In the genomic region with DNA sequence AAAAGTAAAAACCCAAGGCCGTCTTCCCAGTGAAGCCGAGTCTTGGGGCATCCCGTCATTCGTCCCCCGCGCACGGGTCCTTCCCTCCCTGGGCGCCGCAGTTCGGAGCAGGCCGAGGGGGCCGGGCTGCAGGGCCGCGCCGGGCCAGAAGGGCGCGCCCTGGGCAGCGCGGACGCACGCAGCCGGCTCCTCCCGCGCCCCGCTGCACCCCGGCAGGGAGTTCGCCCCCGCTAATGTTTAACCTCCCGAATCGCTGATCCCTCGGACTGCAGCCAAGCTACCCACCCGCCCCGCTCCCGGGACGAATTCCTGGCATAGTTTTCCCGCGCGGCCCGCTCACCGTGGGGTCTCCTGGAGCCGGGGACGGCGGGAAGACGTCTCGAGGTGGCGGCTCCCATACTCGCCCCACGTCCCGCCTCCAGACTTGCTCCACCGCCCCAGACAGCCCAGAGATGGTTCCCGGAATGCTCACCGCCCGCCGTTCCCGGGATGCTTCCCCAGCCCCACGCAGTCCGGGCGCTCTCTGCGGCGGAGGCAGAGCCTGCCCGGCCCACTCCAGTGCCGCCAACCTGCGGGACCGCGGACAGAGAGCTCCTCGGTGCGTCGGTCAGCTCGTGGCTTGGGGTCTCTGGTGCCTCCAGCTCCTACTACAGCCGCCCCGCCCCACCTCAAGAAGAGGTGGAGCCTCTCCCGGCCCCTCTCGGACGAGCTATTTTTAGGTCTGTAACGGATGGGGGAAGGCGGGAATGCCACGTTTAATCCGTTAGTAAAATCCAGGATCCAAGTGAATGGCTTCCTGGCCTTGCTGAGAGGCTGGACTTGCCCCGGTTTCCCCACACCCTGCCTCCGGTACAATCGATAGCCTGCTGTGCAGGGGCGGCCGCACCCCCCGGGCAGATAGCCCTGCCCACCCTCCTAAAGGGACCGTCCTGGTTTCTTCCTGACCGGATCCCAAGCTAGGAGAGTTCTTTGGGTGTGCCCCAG, we compare ENCODE assay signal across 8 cellular contexts. TPM values are rescaled to one million over a fixed set of nuclear protein-coding genes. Genes with fewer than 3 reads are reported as not detected.
DNase-seq lines count a peak whose midpoint lies in the region; ATAC-seq and TF ChIP-seq lines count a peak whose summit lies in the region.

A gene with protein sequence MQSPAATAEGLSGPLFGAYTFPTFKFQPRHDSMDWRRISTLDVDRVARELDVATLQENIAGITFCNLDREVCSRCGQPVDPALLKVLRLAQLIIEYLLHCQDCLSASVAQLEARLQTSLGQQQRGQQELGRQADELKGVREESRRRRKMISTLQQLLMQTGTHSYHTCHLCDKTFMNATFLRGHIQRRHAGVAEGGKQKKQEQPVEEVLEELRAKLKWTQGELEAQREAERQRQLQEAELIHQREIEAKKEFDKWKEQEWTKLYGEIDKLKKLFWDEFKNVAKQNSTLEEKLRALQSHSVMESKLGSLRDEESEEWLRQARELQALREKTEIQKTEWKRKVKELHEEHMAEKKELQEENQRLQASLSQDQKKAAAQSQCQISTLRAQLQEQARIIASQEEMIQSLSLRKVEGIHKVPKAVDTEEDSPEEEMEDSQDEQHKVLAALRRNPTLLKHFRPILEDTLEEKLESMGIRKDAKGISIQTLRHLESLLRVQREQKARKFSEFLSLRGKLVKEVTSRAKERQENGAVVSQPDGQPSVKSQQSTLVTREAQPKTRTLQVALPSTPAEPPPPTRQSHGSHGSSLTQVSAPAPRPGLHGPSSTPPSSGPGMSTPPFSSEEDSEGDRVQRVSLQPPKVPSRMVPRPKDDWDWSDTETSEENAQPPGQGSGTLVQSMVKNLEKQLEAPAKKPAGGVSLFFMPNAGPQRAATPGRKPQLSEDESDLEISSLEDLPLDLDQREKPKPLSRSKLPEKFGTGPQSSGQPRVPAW (minus strand): TSS at position 621 of the 984 bp plus-strand sequence. CDS start 11,637 bp downstream, outside the sequence.

- intact Hi-C loops in activated CD4-positive, alpha-beta T cell treated with anti-CD3 and anti-CD28 coated beads for 36 hours (cut with DNase I, micrococcal nuclease) = no loop called here

- H3K9ac ChIP-seq in endocrine pancreas (ENCODE audit: control insufficient read depth, insufficient read depth, low read length) = peak within 1 kb of the TSS; percentile 86

- no peaks in the 10 kb centered on the region for H3K27me3 ChIP-seq in endocrine pancreas (ENCODE audit: control insufficient read depth, insufficient read depth, low read length)

- H3K9me3 Mint-ChIP-seq in activated CD4-positive, alpha-beta T cell treated with anti-CD3 and anti-CD28 coated beads for 36 hours (ENCODE audit: low read depth) = no peaks in the 10 kb centered on the region
- H3K9me3 Mint-ChIP-seq in stimulated activated naive CD8-positive, alpha-beta T cell treated with anti-CD3 and anti-CD28 coated beads, Interleukin-15, amount 100 ng/mL, for 72 hours = no peaks in the 10 kb centered on the region

- no peaks in the 10 kb centered on the region for H3K4me1 ChIP-seq in endocrine pancreas (ENCODE audit: control insufficient read depth, insufficient read depth, low read length)

- peak; percentile 57 for DNase-seq in activated CD4-positive, alpha-beta T cell treated with anti-CD3 and anti-CD28 coated beads for 36 hours
- no peak for DNase-seq in activated CD4-positive, alpha-beta T cell treated with anti-CD3 and anti-CD28 coated beads for 1 hour
- peak; percentile 66 for DNase-seq in NCI-H1694 (lab: John Stamatoyannopoulos, UW)
- DNase-seq in medulla oblongata (ENCODE audit: extremely low spot score) = peak; percentile 60
- DNase-seq in stimulated activated naive CD8-positive, alpha-beta T cell treated with anti-CD3 and anti-CD28 coated beads, Interleukin-15, amount 100 ng/mL, for 72 hours = peak; percentile 40 to 49

- peaks cover 4% of the 10 kb centered on the region for H3K4me1 Mint-ChIP-seq in activated CD4-positive, alpha-beta T cell treated with anti-CD3 and anti-CD28 coated beads for 36 hours
- H3K4me1 Mint-ChIP-seq in stimulated activated naive CD8-positive, alpha-beta T cell treated with anti-CD3 and anti-CD28 coated beads, Interleukin-15, amount 100 ng/mL, for 72 hours = peaks cover 19% of the 10 kb centered on the region

- peak; percentile 91 for ATAC-seq in activated CD4-positive, alpha-beta T cell treated with anti-CD3 and anti-CD28 coated beads for 36 hours
- peak; percentile 86 for ATAC-seq in HG02763 (IDR thresholded peaks at IDR 0.05; ENCODE audit: unreplicated experiment)
- peak; percentile 93 for ATAC-seq in stimulated activated naive CD8-positive, alpha-beta T cell treated with anti-CD3 and anti-CD28 coated beads, Interleukin-15, amount 100 ng/mL, for 72 hours

- no peaks in the 10 kb centered on the region for H3K36me3 ChIP-seq in endocrine pancreas (ENCODE audit: control insufficient read depth, insufficient read depth, low read length)

- H3K4me3 Mint-ChIP-seq in activated CD4-positive, alpha-beta T cell treated with anti-CD3 and anti-CD28 coated beads for 36 hours = peak within 1 kb of the TSS; percentile 69
- peak within 1 kb of the TSS; percentile 86 to 88 for H3K4me3 Mint-ChIP-seq in stimulated activated naive CD8-positive, alpha-beta T cell treated with anti-CD3 and anti-CD28 coated beads, Interleukin-15, amount 100 ng/mL, for 72 hours

- H3K36me3 Mint-ChIP-seq in activated CD4-positive, alpha-beta T cell treated with anti-CD3 and anti-CD28 coated beads for 36 hours (ENCODE audit: low read depth) = no peaks in the 10 kb centered on the region

- no peak within 1 kb of the TSS for H3K27ac Mint-ChIP-seq in activated CD4-positive, alpha-beta T cell treated with anti-CD3 and anti-CD28 coated beads for 36 hours
- peak within 1 kb of the TSS; percentile 78 to 85 for H3K27ac Mint-ChIP-seq in stimulated activated naive CD8-positive, alpha-beta T cell treated with anti-CD3 and anti-CD28 coated beads, Interleukin-15, amount 100 ng/mL, for 72 hours

- 0 out of 2 replicates have a peak, but pooled peaks have one; percentile 16 for TF ChIP-seq CTCF in WI38 (IDR thresholded peaks at IDR 0.05; ENCODE audit: low read depth, low read length)

- no peaks in the 10 kb centered on the region for H3K9me3 ChIP-seq in endocrine pancreas (ENCODE audit: control insufficient read depth, low read length)

- H3K27me3 Mint-ChIP-seq in activated CD4-positive, alpha-beta T cell treated with anti-CD3 and anti-CD28 coated beads for 36 hours = peaks cover 31% of the 10 kb centered on the region
- peaks cover 74% of the 10 kb centered on the region for H3K27me3 Mint-ChIP-seq in stimulated activated naive CD8-positive, alpha-beta T cell treated with anti-CD3 and anti-CD28 coated beads, Interleukin-15, amount 100 ng/mL, for 72 hours

- H3K4me3 ChIP-seq in WI38 (ENCODE audit: low read depth, low read length) (peak within 1 kb of the TSS; percentile 80), endocrine pancreas (ENCODE audit: control insufficient read depth, insufficient read depth, low read length) (peak within 1 kb of the TSS; percentile 45)

- CTCF ChIA-PET in activated CD4-positive, alpha-beta T cell treated with anti-CD3 and anti-CD28 coated beads for 36 hours (lab: Charles Lee) = interaction anchor here (0.6 to 2.0 kb wide), 4 partner anchors 13 to 218 kb away, joined by 3 to 9 read pairs (median 4); no protein-coding TSS in a partner anchor

- POLR2A ChIA-PET in activated CD4-positive, alpha-beta T cell treated with anti-CD3 and anti-CD28 coated beads for 36 hours (lab: Charles Lee) = no interaction called here

RNA-seq across cellular contexts. Expression of the gene that starts here (rescaled TPM):
- total RNA-seq in activated CD4-positive, alpha-beta T cell treated with anti-CD3 and anti-CD28 coated beads for 36 hours = not detected

Comparison
In these comparisons a context has a peak if more than half of its experiments do, and no peak if none do; other contexts are left out.
1. Peak in DNase-seq and ATAC-seq in activated CD4-positive, alpha-beta T cell treated with anti-CD3 and anti-CD28 coated beads for 36 hours; RNA of the gene not detected or under 1 TPM.